Comparison of ENCODE assay signal across 8 cellular contexts in the genomic region with DNA sequence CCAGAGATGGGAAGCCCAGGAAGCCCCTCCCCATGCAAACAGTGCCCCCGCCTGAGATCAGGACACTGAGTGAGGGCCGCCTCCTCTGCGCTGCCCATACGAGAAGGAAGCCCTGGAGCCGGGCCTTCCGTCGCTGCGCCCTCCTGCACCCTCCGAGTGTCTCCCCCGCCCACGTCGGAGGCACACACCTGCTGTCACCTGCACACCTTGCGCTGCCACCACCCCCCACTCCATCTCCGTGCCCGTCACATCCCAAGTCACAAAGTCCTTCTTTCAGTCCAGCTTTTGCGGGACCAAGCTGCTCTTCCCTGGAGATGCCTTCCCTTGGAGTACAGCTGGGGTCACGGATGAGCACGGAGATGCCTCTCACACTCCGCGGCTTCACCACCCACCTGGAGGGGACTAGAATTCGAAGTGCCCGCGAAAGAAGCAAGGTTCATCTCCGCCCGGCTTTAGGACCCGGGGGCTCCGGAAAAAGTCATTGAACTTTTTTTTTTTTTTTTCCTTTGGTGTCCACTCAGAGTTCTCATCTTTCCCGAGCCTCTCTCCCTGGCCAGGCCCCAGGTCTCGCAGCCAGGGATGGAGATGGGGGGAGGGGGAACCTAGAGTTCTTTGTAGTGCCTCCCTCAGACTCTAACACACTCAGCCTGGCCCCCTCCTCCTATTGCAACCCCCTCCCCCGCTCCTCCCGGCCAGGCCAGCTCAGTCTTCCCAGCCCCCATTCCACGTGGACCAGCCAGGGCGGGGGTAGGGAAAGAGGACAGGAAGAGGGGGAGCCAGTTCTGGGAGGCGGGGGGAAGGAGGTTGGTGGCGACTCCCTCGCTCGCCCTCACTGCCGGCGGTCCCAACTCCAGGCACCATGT. TPM values are rescaled to one million over a fixed set of nuclear protein-coding genes. Genes with fewer than 3 reads are reported as not detected.
DNase-seq lines count a peak whose midpoint lies in the region; ATAC-seq and TF ChIP-seq lines count a peak whose summit lies in the region.

Gene FKBP10 (plus strand): TSS at position 829 of the 863 bp plus-strand sequence. CDS start 31 bp downstream, at position 860.

- TF ChIP-seq CTCF in RWPE2 (IDR thresholded peaks at IDR 0.05; ENCODE audit: poor library complexity, severe bottlenecking) (no peak), ovary (IDR thresholded peaks at IDR 0.05) (no peak)

- no peak for TF ChIP-seq POLR2A in ovary (IDR thresholded peaks at IDR 0.05)

- ATAC-seq in RWPE2 (ENCODE audit: low read depth) (peak; percentile 51), left cardiac atrium (peak; percentile 66 to 69), HG03460 (IDR thresholded peaks at IDR 0.05; ENCODE audit: unreplicated experiment) (no peak), HG02623 (IDR thresholded peaks at IDR 0.05; ENCODE audit: unreplicated experiment) (no peak)

- H3K4me3 ChIP-seq in RWPE2 (ENCODE audit: severe bottlenecking) (peak within 1 kb of the TSS; percentile 75), ovary (peak within 1 kb of the TSS; percentile 86)

- DNase-seq in Daoy (ENCODE audit: low read depth): peak; percentile 92
- peak; percentile 54 for DNase-seq in HS-5 (ENCODE audit: low read depth)
- DNase-seq in RWPE2 (ENCODE audit: low spot score): peak; percentile 85
- DNase-seq in anterior cingulate cortex (lab: John Stamatoyannopoulos, UW): peak in 44 of 58 donors; percentile 9 to 69 (median 44)
- peak; percentile 83 for DNase-seq in left cardiac atrium
- DNase-seq in ovary: peak; percentile 79 to 84 (median 82)

- peaks cover 32% of the 10 kb centered on the region for H3K36me3 ChIP-seq in RWPE2 (ENCODE audit: low read depth)
- no peaks in the 10 kb centered on the region for H3K36me3 ChIP-seq in ovary

- 0 to 1% (median 1%) methylated on average over 35 to 39 of the region's 39 CpGs for WGBS in ovary, 3 donors

- H3K27ac ChIP-seq in RWPE2 (ENCODE audit: poor library complexity, severe bottlenecking): peak within 1 kb of the TSS; percentile 83
- H3K27ac ChIP-seq in ovary: peak within 1 kb of the TSS; percentile 47 to 67

- intact Hi-C loops in left cardiac atrium (cut with DNase I) (no loop called here), ovary (cut with DNase I) (no loop called here)

- TF ChIP-seq EP300 in ovary (IDR thresholded peaks at IDR 0.05): no peak

- H3K9me3 ChIP-seq in RWPE2 (ENCODE audit: severe bottlenecking) (no peaks in the 10 kb centered on the region), ovary (no peaks in the 10 kb centered on the region)

- H3K4me1 ChIP-seq in RWPE2 (ENCODE audit: insufficient read depth, poor library complexity, severe bottlenecking): peaks cover 11% of the 10 kb centered on the region
- H3K4me1 ChIP-seq in ovary (ENCODE audit: insufficient read depth): peaks cover 8% of the 10 kb centered on the region

- H3K27me3 ChIP-seq in RWPE2 (ENCODE audit: insufficient read depth, poor library complexity, severe bottlenecking): no peaks in the 10 kb centered on the region
- no peaks in the 10 kb centered on the region for H3K27me3 ChIP-seq in ovary

RNA-seq across cellular contexts. Expression of gene FKBP10, which starts in this region (rescaled TPM):
- 123 and 139 TPM in 2 replicates for total RNA-seq in Daoy (2014; rRNA removed; shearing (Covaris generic))
- 10 to 100 TPM; 33.0 to 47.3 TPM for total RNA-seq in left cardiac atrium
- total RNA-seq in ovary: 100 to 1,000 TPM in 2 of 7 donors, 10 to 100 TPM in 5; 37.1 to 106 (median 82.5) TPM
- 10 to 100 TPM; 76.2 to 80.0 TPM for polyA plus RNA-seq in ovary

Comparison
In these comparisons a context has a peak if more than half of its experiments do, and no peak if none do; other contexts are left out.
1. ATAC-seq: peak in RWPE2 (single experiment) and left cardiac atrium (2 of 2); none in HG03460 (single experiment) and HG02623 (single experiment).
2. Peak in every context shown above with its lines, with median percentiles within 50 percentile points of each other: DNase-seq.